In genomic region chr13:31089649-31090048, GRCh38 we compare ENCODE assay signal across 32 cellular contexts.
"Had no signal": no experiment of that assay in that cellular context is flagged by ENCODE, and none has a peak within 500 bp of the region (broad histone marks: within the 10 kb centered on the region; RNA-seq: fewer than 3 reads in every experiment).

No MANE protein-coding gene starts in this region.

- H3K27ac ChIP-seq: ascending aorta, cardiac muscle cell, WERI-Rb-1 had no signal

- FAIRE-seq: bronchial epithelial cell had no signal

- H3K9me3 ChIP-seq: ascending aorta had no signal

- DNase-seq: activated CD4-positive, alpha-beta memory T cell treated with anti-CD3 and anti-CD28 coated beads, Interleukin-2, amount 10 ng/mL, durations not matched to agents 7 days and 5 days; activated CD4-positive, alpha-beta T cell treated with anti-CD3 and anti-CD28 coated beads for 1 hour; activated CD4-positive, alpha-beta T cell treated with anti-CD3 and anti-CD28 coated beads for 36 hours; activated CD4-positive, alpha-beta T cell treated with anti-CD3 and anti-CD28 coated beads for 48 hours; activated CD4-positive, alpha-beta T cell treated with anti-CD3 and anti-CD28 coated beads, Interleukin-2, amount 10 ng/mL, durations not matched to agents 7 days and 5 days; activated CD4-positive, alpha-beta T cell treated with anti-CD3 and anti-CD28 coated beads, Interleukin-2, amount 50 U/mL, for 48 hours; activated CD4-positive, CD25-positive, alpha-beta regulatory T cell; activated CD8-positive, alpha-beta memory T cell treated with anti-CD3 and anti-CD28 coated beads for 24 hours; activated CD8-positive, alpha-beta memory T cell treated with anti-CD3 and anti-CD28 coated beads, Interleukin-2, amount 10 ng/mL, durations not matched to agents 7 days and 5 days; activated CD8-positive, alpha-beta memory T cell treated with anti-CD3 and anti-CD28 coated beads, Interleukin-2, amount 50 U/mL, for 48 hours; activated CD8-positive, alpha-beta T cell treated with anti-CD3 and anti-CD28 coated beads, Interleukin-2, amount 10 ng/mL, durations not matched to agents 7 days and 5 days; activated effector memory CD4-positive, alpha-beta T cell treated with Interleukin-2 at 50 U/mL for 16 hours; activated gamma-delta T cell; activated naive CD4-positive, alpha-beta T cell treated with anti-CD3 and anti-CD28 coated beads, Interleukin-2, amount 10 ng/mL, durations not matched to agents 7 days and 5 days; activated naive CD4-positive, alpha-beta T cell treated with Interleukin-2 at 50 U/mL for 16 hours; activated naive CD8-positive, alpha-beta T cell treated with anti-CD3 and anti-CD28 coated beads, Interleukin-2, amount 10 ng/mL, durations not matched to agents 7 days and 5 days; activated naive CD8-positive, alpha-beta T cell treated with anti-CD3 and anti-CD28 coated beads, Interleukin-2, amount 50 U/mL, for 24 hours; activated T-cell treated with anti-CD3 and anti-CD28 coated beads, Interleukin-2, amount 50 U/mL, for 24 hours; activated T-cell treated with anti-CD3 and anti-CD28 coated beads, Interleukin-2, amount 50 U/mL, for 48 hours; amygdala; anterior cingulate cortex; caudate nucleus; cerebellar nuclear complex; T-helper 1 cell; T-helper 2 cell; T-helper 9 cell; WERI-Rb-1 had no signal

- H3K36me3 ChIP-seq: ascending aorta, cardiac muscle cell, WERI-Rb-1 had no signal

- ATAC-seq: activated CD4-positive, alpha-beta T cell treated with anti-CD3 and anti-CD28 coated beads for 36 hours; activated CD4-positive, CD25-positive, alpha-beta regulatory T cell treated with anti-CD3 and anti-CD28 coated beads, Interleukin-2, amount 50 U/mL, for 24 hours; activated CD8-positive, alpha-beta memory T cell treated with anti-CD3 and anti-CD28 coated beads, Interleukin-2, amount 10 ng/mL, durations not matched to agents 7 days and 5 days; activated CD8-positive, alpha-beta T cell treated with anti-CD3 and anti-CD28 coated beads, Interleukin-2, amount 10 ng/mL, durations not matched to agents 7 days and 5 days; activated naive CD8-positive, alpha-beta T cell treated with anti-CD3 and anti-CD28 coated beads, Interleukin-2, amount 50 U/mL, for 24 hours; WTC11 had no signal

- H3K4me1 ChIP-seq: ascending aorta had no signal

- H3K27me3 ChIP-seq: ascending aorta, cardiac muscle cell had no signal

- H3K4me3 ChIP-seq: ascending aorta, cardiac muscle cell had no signal
